Comparison of ENCODE assay signal across 9 cellular contexts in genomic region chr1:66944330-66945274, GRCh38. TPM values are rescaled to one million over a fixed set of nuclear protein-coding genes. Genes with fewer than 3 reads are reported as not detected.
A peak's percentile ranks its signal among the peaks of the same experiment; 100 is the strongest.
DNase-seq lines count a peak whose midpoint lies in the region; ATAC-seq and TF ChIP-seq lines count a peak whose summit lies in the region.
"Had no signal": no experiment of that assay in that cellular context is flagged by ENCODE, and none has a peak within 500 bp of the region (broad histone marks: within the 10 kb centered on the region; RNA-seq: fewer than 3 reads in every experiment).

No MANE protein-coding gene starts in this region.

- no peaks in the 10 kb centered on the region for H3K9me3 ChIP-seq in right lobe of liver
- H3K9me3 ChIP-seq in upper lobe of right lung, result no peaks in the 10 kb centered on the region
- H3K9me3 ChIP-seq: colonic mucosa had no signal

- DNase-seq in NCI-H226, result peak; percentile 88
- peak; percentile 94 for DNase-seq in choroid plexus epithelial cell (ENCODE audit: low read depth)
- peak in 1 of 3 donors; percentile 66 for DNase-seq in right lobe of liver
- DNase-seq in upper lobe of right lung, result no peak
- DNase-seq in H7, result no peak
- DNase-seq in activated CD4-positive, alpha-beta T cell treated with anti-CD3 and anti-CD28 coated beads, Interleukin-2, amount 50 U/mL, for 48 hours, result no peak
- no peak for DNase-seq in KBM-7
- DNase-seq: colonic mucosa, GOT3 had no signal

- H3K27ac ChIP-seq in right lobe of liver (peak overlapping the region in 2 of 3 donors; percentile 12 to 58), upper lobe of right lung (peak overlapping the region; percentile 33)
- H3K27ac ChIP-seq: colonic mucosa had no signal

- peaks cover 0 to 31% (median 6%) of the 10 kb centered on the region in 4 donors for H3K36me3 ChIP-seq in right lobe of liver
- H3K36me3 ChIP-seq in upper lobe of right lung, result peaks cover 49% of the 10 kb centered on the region
- H3K36me3 ChIP-seq in H7 (replicated peaks; ENCODE audit: control insufficient read depth, insufficient read depth, low read length), result peaks cover 7% of the 10 kb centered on the region
- H3K36me3 ChIP-seq: colonic mucosa had no signal

- in situ Hi-C loops in KBM-7 (cut with MboI; ENCODE audit: low pct_unique_long_range_greater_than_20kb, low sequenced_read_pairs), result no loop called here

- intact Hi-C loops in right lobe of liver (cut with DNase I) (no loop called here), upper lobe of right lung (cut with DNase I) (no loop called here)

- WGBS in right lobe of liver (ENCODE audit: insufficient coverage, low coverage, low lambda C conversion rate, missing lambda C conversion rate), result 84% methylated on average over 7 of the region's 7 CpGs

- H3K27me3 ChIP-seq in right lobe of liver (no peaks in the 10 kb centered on the region), upper lobe of right lung (no peaks in the 10 kb centered on the region), H7 (ENCODE audit: control insufficient read depth, insufficient read depth, low read length) (no peaks in the 10 kb centered on the region)
- H3K27me3 ChIP-seq: colonic mucosa had no signal

- peak; percentile 67 to 92 (median 78) for ATAC-seq in right lobe of liver
- peak; percentile 67 for ATAC-seq in upper lobe of right lung

- TF ChIP-seq CTCF in choroid plexus epithelial cell (conservative IDR thresholded peaks at IDR 0.05; ENCODE audit: low read depth, low read length) (no peak), right lobe of liver (IDR thresholded peaks at IDR 0.05) (no peak), upper lobe of right lung (IDR thresholded peaks at IDR 0.05) (no peak)

- H3K4me1 ChIP-seq in right lobe of liver, result peaks cover 0 to 9% (median 3%) of the 10 kb centered on the region in 4 donors
- H3K4me1 ChIP-seq in upper lobe of right lung, result peaks cover 7% of the 10 kb centered on the region
- H3K4me1 ChIP-seq: colonic mucosa had no signal

- H3K4me3 ChIP-seq in choroid plexus epithelial cell (ENCODE audit: low read depth, low read length) (no peak overlapping the region), right lobe of liver (no peak overlapping the region), upper lobe of right lung (no peak overlapping the region), H7 (ENCODE audit: insufficient read depth, low read depth, low read length) (no peak overlapping the region)
- H3K4me3 ChIP-seq: colonic mucosa had no signal

- no peak for TF ChIP-seq POLR2A in right lobe of liver (IDR thresholded peaks at IDR 0.05)

RNA-seq across cellular contexts. Expression of gene MIER1, which starts 19.8 kb away (rescaled TPM):
- total RNA-seq in right lobe of liver, result 10 to 100 TPM; 11.8 to 27.0 (median 19.3) TPM
- 43.8 TPM for total RNA-seq in upper lobe of right lung
- total RNA-seq in H7 (2014; rRNA removed; shearing (Covaris generic)), result 31.7 and 44.8 TPM in 2 replicates

RNA-seq across cellular contexts. Expression of gene DNAI4, which starts 19.9 kb away (rescaled TPM):
- total RNA-seq in right lobe of liver (1 to 10 TPM in 4 of 6 experiments, under 1 TPM in 2; 0.80 to 3.4 (median 1.4) TPM), upper lobe of right lung (10.2 TPM)
- total RNA-seq in H7 (2014; rRNA removed; shearing (Covaris generic)), result 1.6 and 3.8 TPM in 2 replicates

Comparison
In these comparisons a context has a peak if more than half of its experiments do, and no peak if none do; other contexts are left out.
1. DNase-seq: peak in NCI-H226 (single experiment) and choroid plexus epithelial cell (single experiment); none in upper lobe of right lung (single experiment), H7 (single experiment), activated CD4-positive, alpha-beta T cell treated with anti-CD3 and anti-CD28 coated beads, Interleukin-2, amount 50 U/mL, for 48 hours (0 of 2) and KBM-7 (single experiment).